Comparison of ENCODE assay signal across 8 cellular contexts in genomic region chr14:58244556-58245387, GRCh38. TPM values are rescaled to one million over a fixed set of nuclear protein-coding genes. Genes with fewer than 3 reads are reported as not detected.
DNase-seq lines count a peak whose midpoint lies in the region; ATAC-seq, FAIRE-seq and TF ChIP-seq lines count a peak whose summit lies in the region.

PSMA3 (plus strand) TSS chr14:58244843; CDS start chr14:58244921, 78 bp downstream.

- intact Hi-C loops in OCI-LY7 (cut with micrococcal nuclease; ENCODE audit: unreplicated experiment): loop anchor here (1.0 to 5.0 kb wide), 3 partner anchors 44 to 183 kb away; partner anchors contain the start of genes ACTR10, ARID4A, KIAA0586 and TIMM9

- no peak for FAIRE-seq in D721Med (lab: Jason Lieb, UNC)

- POLR2A ChIA-PET in OCI-LY7 (lab: Charles Lee): interaction anchor here (0.6 to 1.6 kb wide), 10 partner anchors 8 to 87 kb away, joined by 3 to 16 read pairs (median 4); partner anchors contain the start of genes ACTR10 and ARID4A

- H3K27ac ChIP-seq in OCI-LY7 (ENCODE audit: low read depth, low read length, poor library complexity, severe bottlenecking): peak within 1 kb of the TSS; percentile 88

- TF ChIP-seq CTCF in D721Med (IDR thresholded peaks at IDR 0.05; ENCODE audit: insufficient read depth, missing control alignments) (no peak), OCI-LY7 (conservative IDR thresholded peaks at IDR 0.05; ENCODE audit: low read length) (no peak), endothelial cell (IDR thresholded peaks at IDR 0.05; ENCODE audit: unreplicated experiment) (no peak), mesothelial cell of epicardium (IDR thresholded peaks at IDR 0.05; ENCODE audit: unreplicated experiment) (no peak)

- no peaks in the 10 kb centered on the region for H3K9me3 ChIP-seq in OCI-LY7 (ENCODE audit: low read length)

- no peaks in the 10 kb centered on the region for H3K9me2 ChIP-seq in OCI-LY7 (ENCODE audit: insufficient read depth, low read length)

- peaks cover 33% of the 10 kb centered on the region for H3K4me1 ChIP-seq in OCI-LY7 (ENCODE audit: insufficient read depth, low read length, poor library complexity, severe bottlenecking)

- peak; percentile 87 for ATAC-seq in GM21526 (IDR thresholded peaks at IDR 0.05; ENCODE audit: low FRiP score, unreplicated experiment)

- H3K36me3 ChIP-seq in OCI-LY7 (ENCODE audit: insufficient read depth, low read length): peaks cover 28% of the 10 kb centered on the region

- peaks cover 4% of the 10 kb centered on the region for H3K36me3 Mint-ChIP-seq in endothelial cell (ENCODE audit: low read depth, unreplicated experiment)
- peaks cover 4% of the 10 kb centered on the region for H3K36me3 Mint-ChIP-seq in mesothelial cell of epicardium

- TSS peak; percentile 84 for BruUV-seq in OCI-LY7 (replicated peaks; lab: Mats Ljungman, UMichigan)

- peaks cover 59% of the 10 kb centered on the region for H3K79me2 ChIP-seq in OCI-LY7 (ENCODE audit: insufficient read depth, low read depth, low read length)

- H3K27ac Mint-ChIP-seq in endothelial cell (ENCODE audit: unreplicated experiment): peak within 1 kb of the TSS; percentile 94
- peak within 1 kb of the TSS; percentile 100 for H3K27ac Mint-ChIP-seq in mesothelial cell of epicardium

- peak within 1 kb of the TSS; percentile 76 for H2AFZ ChIP-seq in OCI-LY7 (ENCODE audit: low read length)

- no peaks in the 10 kb centered on the region for H3K9me3 Mint-ChIP-seq in endothelial cell (ENCODE audit: unreplicated experiment)
- H3K9me3 Mint-ChIP-seq in mesothelial cell of epicardium: no peaks in the 10 kb centered on the region

- peak; percentile 57 for DNase-seq in D721Med (ENCODE audit: insufficient read length, low spot score)
- DNase-seq in HuH-7.5 (ENCODE audit: low spot score): peak; percentile 83
- DNase-seq in OCI-LY7 (ENCODE audit: low spot score): peak; percentile 97
- peak; percentile 96 for DNase-seq in activated T-cell treated with anti-CD3 and anti-CD28 coated beads for 1 hour (ENCODE audit: low read depth)
- DNase-seq in endothelial cell (ENCODE audit: low spot score): peak; percentile 97
- peak; percentile 93 to 98 for DNase-seq in mesothelial cell of epicardium (ENCODE audit: low spot score in 2 of 2, unreplicated experiment in 2 of 2)
- DNase-seq in stimulated activated CD8-positive, alpha-beta memory T cell treated with anti-CD3 and anti-CD28 coated beads, Interleukin-15, amount 100 ng/mL, for 48 hours (ENCODE audit: low read depth in 2 of 2): peak; percentile 94 to 95

- H3K27me3 Mint-ChIP-seq in endothelial cell (ENCODE audit: unreplicated experiment) (peaks cover 6% of the 10 kb centered on the region), mesothelial cell of epicardium (ENCODE audit: low read depth) (no peaks in the 10 kb centered on the region)

- peak within 1 kb of the TSS; percentile 90 for H3K4me2 ChIP-seq in OCI-LY7 (ENCODE audit: low read length)

- H3K4me3 Mint-ChIP-seq in endothelial cell (ENCODE audit: unreplicated experiment) (peak within 1 kb of the TSS; percentile 94), mesothelial cell of epicardium (peak within 1 kb of the TSS; percentile 99)

- CTCF ChIA-PET in OCI-LY7 (lab: Charles Lee; ENCODE audit: unreplicated experiment): interaction anchor here (0.6 to 1.1 kb wide), 3 partner anchors 14 to 117 kb away, joined by 3 to 4 read pairs (median 3); partner anchors contain the start of gene ARID4A

- H3K4me1 Mint-ChIP-seq in endothelial cell (ENCODE audit: unreplicated experiment) (peaks cover 16% of the 10 kb centered on the region), mesothelial cell of epicardium (peaks cover 32% of the 10 kb centered on the region)

- peaks cover 22% of the 10 kb centered on the region for H4K20me1 ChIP-seq in OCI-LY7 (ENCODE audit: insufficient read depth, low read length)

- peak within 1 kb of the TSS; percentile 92 for H3K4me3 ChIP-seq in OCI-LY7 (ENCODE audit: low read depth, low read length, poor library complexity, severe bottlenecking)

RNA-seq across cellular contexts. Expression of gene PSMA3, which starts in this region (rescaled TPM):
- 88.9 and 89.1 TPM in 2 replicates for total RNA-seq in OCI-LY7 (2014; rRNA removed; shearing (Covaris generic))
- total RNA-seq in OCI-LY7 (2022) (171 and 206 TPM in 2 replicates), endothelial cell (ENCODE audit: unreplicated experiment) (180 TPM), mesothelial cell of epicardium (133 to 142 TPM (median 133 TPM) in 3 replicates)

Comparison
In these comparisons a context has a peak if more than half of its experiments do, and no peak if none do; other contexts are left out.
1. Peak in every context shown above with its lines: DNase-seq, ATAC-seq, H3K4me3 ChIP-seq and H3K27ac ChIP-seq.